13 cellular contexts compared by ENCODE assay signal in genomic region chr10:106609867-106610266, GRCh38.
A peak's percentile ranks its signal among the peaks of the same experiment; 100 is the strongest.
DNase-seq lines count a peak whose midpoint lies in the region; ATAC-seq and TF ChIP-seq lines count a peak whose summit lies in the region.
"Had no signal": no experiment of that assay in that cellular context is flagged by ENCODE, and none has a peak within 500 bp of the region (broad histone marks: within the 10 kb centered on the region; RNA-seq: fewer than 3 reads in every experiment).

No MANE protein-coding gene starts in this region.

- no peaks in the 10 kb centered on the region for H3K27me3 Mint-ChIP-seq in activated T-helper 2 cell treated with anti-CD3 and anti-CD28 coated beads, Interferon-gamma antibody, Interleukin-2, Interleukin-4, amounts not matched to agents 10 μg/mL and 5 μg/mL and 100 μg/mL, durations not matched to agents 14 hours and 24 hours and 36 hours (ENCODE audit: low read depth)
- H3K27me3 Mint-ChIP-seq: activated CD4-positive, alpha-beta memory T cell treated with anti-CD3 and anti-CD28 coated beads for 36 hours had no signal

- H3K27ac Mint-ChIP-seq in activated T-helper 2 cell treated with anti-CD3 and anti-CD28 coated beads, Interferon-gamma antibody, Interleukin-2, Interleukin-4, amounts not matched to agents 10 μg/mL and 5 μg/mL and 100 μg/mL, durations not matched to agents 14 hours and 24 hours and 36 hours: no peak overlapping the region
- H3K27ac Mint-ChIP-seq: activated CD4-positive, alpha-beta memory T cell treated with anti-CD3 and anti-CD28 coated beads for 36 hours; activated naive CD8-positive, alpha-beta T cell treated with anti-CD3 and anti-CD28 coated beads for 36 hours had no signal

- DNase-seq in A172 (ENCODE audit: low spot score) (peak; percentile 5), MV-4-11 (lab: John Stamatoyannopoulos, UW) (peak; percentile 6), epithelial cell of proximal tubule (ENCODE audit: low read depth) (no peak), COLO668 (lab: John Stamatoyannopoulos, UW; ENCODE audit: unreplicated experiment) (no peak), lower leg skin (ENCODE audit: low spot score in 2 of 2) (no peak)
- no peak for DNase-seq in activated T-helper 2 cell treated with anti-CD3 and anti-CD28 coated beads, Interferon-gamma antibody, Interleukin-2, Interleukin-4, amounts not matched to agents 10 μg/mL and 5 μg/mL and 100 μg/mL, durations not matched to agents 14 hours and 24 hours and 36 hours (ENCODE audit: low spot score)
- DNase-seq: activated CD4-positive, alpha-beta memory T cell treated with anti-CD3 and anti-CD28 coated beads for 36 hours; activated naive CD8-positive, alpha-beta T cell treated with anti-CD3 and anti-CD28 coated beads for 36 hours; effector CD8-positive, alpha-beta T cell; NCI-H345 had no signal

- ATAC-seq in GM18511 (IDR thresholded peaks at IDR 0.05; ENCODE audit: unreplicated experiment) (peak; percentile 58), GM21619 (IDR thresholded peaks at IDR 0.05; ENCODE audit: unreplicated experiment) (no peak)

- H3K9me3 Mint-ChIP-seq in activated T-helper 2 cell treated with anti-CD3 and anti-CD28 coated beads, Interferon-gamma antibody, Interleukin-2, Interleukin-4, amounts not matched to agents 10 μg/mL and 5 μg/mL and 100 μg/mL, durations not matched to agents 14 hours and 24 hours and 36 hours: no peaks in the 10 kb centered on the region
- H3K9me3 Mint-ChIP-seq: activated naive CD8-positive, alpha-beta T cell treated with anti-CD3 and anti-CD28 coated beads for 36 hours had no signal

- TF ChIP-seq CTCF in epithelial cell of proximal tubule (conservative IDR thresholded peaks at IDR 0.05; ENCODE audit: low read depth, low read length) (peak; percentile 36), lower leg skin (IDR thresholded peaks at IDR 0.05) (no peak)

- intact Hi-C loops in activated T-helper 2 cell treated with anti-CD3 and anti-CD28 coated beads, Interferon-gamma antibody, Interleukin-2, Interleukin-4, amounts not matched to agents 10 μg/mL and 5 μg/mL and 100 μg/mL, durations not matched to agents 14 hours and 24 hours and 36 hours (cut with micrococcal nuclease): no loop called here
- intact Hi-C loops in lower leg skin (cut with DNase I; ENCODE audit: low total_unique reads): no loop called here

- no peaks in the 10 kb centered on the region for H3K36me3 Mint-ChIP-seq in activated T-helper 2 cell treated with anti-CD3 and anti-CD28 coated beads, Interferon-gamma antibody, Interleukin-2, Interleukin-4, amounts not matched to agents 10 μg/mL and 5 μg/mL and 100 μg/mL, durations not matched to agents 14 hours and 24 hours and 36 hours (ENCODE audit: low read depth)
- H3K36me3 Mint-ChIP-seq: activated CD4-positive, alpha-beta memory T cell treated with anti-CD3 and anti-CD28 coated beads for 36 hours; activated naive CD8-positive, alpha-beta T cell treated with anti-CD3 and anti-CD28 coated beads for 36 hours had no signal

- no peak overlapping the region for H3K4me3 Mint-ChIP-seq in activated T-helper 2 cell treated with anti-CD3 and anti-CD28 coated beads, Interferon-gamma antibody, Interleukin-2, Interleukin-4, amounts not matched to agents 10 μg/mL and 5 μg/mL and 100 μg/mL, durations not matched to agents 14 hours and 24 hours and 36 hours (ENCODE audit: low read depth)
- H3K4me3 Mint-ChIP-seq: activated CD4-positive, alpha-beta memory T cell treated with anti-CD3 and anti-CD28 coated beads for 36 hours; activated naive CD8-positive, alpha-beta T cell treated with anti-CD3 and anti-CD28 coated beads for 36 hours had no signal

- no peak for TF ChIP-seq POLR2A in lower leg skin (IDR thresholded peaks at IDR 0.05)

- no peaks in the 10 kb centered on the region for H3K4me1 Mint-ChIP-seq in activated T-helper 2 cell treated with anti-CD3 and anti-CD28 coated beads, Interferon-gamma antibody, Interleukin-2, Interleukin-4, amounts not matched to agents 10 μg/mL and 5 μg/mL and 100 μg/mL, durations not matched to agents 14 hours and 24 hours and 36 hours (ENCODE audit: low read depth)
- H3K4me1 Mint-ChIP-seq: activated naive CD8-positive, alpha-beta T cell treated with anti-CD3 and anti-CD28 coated beads for 36 hours had no signal

- 59 to 60% methylated on average over 3 of the region's 3 CpGs for WGBS in lower leg skin, 2 donors

- H3K4me3 ChIP-seq in epithelial cell of proximal tubule (ENCODE audit: low read depth, low read length): no peak overlapping the region
- H3K4me3 ChIP-seq in lower leg skin (ENCODE audit: low read depth, poor library complexity, severe bottlenecking): no peak overlapping the region
- H3K4me3 ChIP-seq: vagina had no signal

Comparison
In these comparisons a context has a peak if more than half of its experiments do, and no peak if none do; other contexts are left out.
1. DNase-seq: peak in A172 (single experiment) and MV-4-11 (single experiment); none in epithelial cell of proximal tubule (single experiment), COLO668 (single experiment), activated T-helper 2 cell treated with anti-CD3 and anti-CD28 coated beads, Interferon-gamma antibody, Interleukin-2, Interleukin-4, amounts not matched to agents 10 μg/mL and 5 μg/mL and 100 μg/mL, durations not matched to agents 14 hours and 24 hours and 36 hours (single experiment) and lower leg skin (0 of 2).